Comparison of ENCODE assay signal across 6 cellular contexts in the genomic region with DNA sequence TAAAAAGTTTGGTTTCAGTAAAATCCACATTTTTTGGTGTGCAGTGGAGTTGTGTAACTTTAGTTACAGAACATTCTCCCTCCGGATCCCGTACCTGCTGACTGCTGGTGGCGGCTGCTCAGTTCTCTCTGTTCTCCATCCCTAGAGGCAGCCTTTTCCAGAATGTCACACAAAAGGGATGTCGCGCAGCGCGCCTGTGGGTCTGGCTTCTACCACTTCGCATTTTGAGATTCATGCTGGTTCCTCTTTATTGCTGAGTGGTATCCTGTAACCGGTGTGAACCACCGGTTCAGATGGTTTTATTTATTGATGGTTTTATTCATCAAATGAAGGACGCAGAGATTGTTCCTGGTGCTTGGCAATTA. TPM values are rescaled to one million over a fixed set of nuclear protein-coding genes. Genes with fewer than 3 reads are reported as not detected.
DNase-seq lines count a peak whose midpoint lies in the region; ATAC-seq and TF ChIP-seq lines count a peak whose summit lies in the region.

No MANE protein-coding gene starts in this region.

- no peak overlapping the region for H3K9ac ChIP-seq in H9 (ENCODE audit: extremely low read depth, insufficient read length, low read length)

- H3K4me1 ChIP-seq in H9 (ENCODE audit: insufficient read depth, low read length), result no peaks in the 10 kb centered on the region; the same call in 1 of the 2 replicates
- peaks cover 11 to 19% of the 10 kb centered on the region in 2 donors for H3K4me1 ChIP-seq in naive thymus-derived CD4-positive, alpha-beta T cell (ENCODE audit: control insufficient read depth in 2 of 2, insufficient read depth in 2 of 2, low read length in 2 of 2)

- no peak overlapping the region for H2BK120ac ChIP-seq in H9 (ENCODE audit: low read depth, low read length, poor library complexity, severe bottlenecking)

- DNase-seq in H9, result no peak
- DNase-seq in UCSD-AML1 (lab: John Stamatoyannopoulos, UW; ENCODE audit: unreplicated experiment), result peak; percentile 54
- DNase-seq in naive thymus-derived CD4-positive, alpha-beta T cell, result no peak
- no peak for DNase-seq in NCI-H526 treated with DMSO at 0.1 percent for 48 hours (lab: John Stamatoyannopoulos, UW)
- DNase-seq in DMS114 treated with DMSO at 0.1 percent for 48 hours (lab: John Stamatoyannopoulos, UW; ENCODE audit: unreplicated experiment), result no peak

- H3K23ac ChIP-seq in H9 (ENCODE audit: insufficient read length, low read depth, low read length), result no peak overlapping the region

- no peaks in the 10 kb centered on the region for H3K79me2 ChIP-seq in H9 (ENCODE audit: insufficient read depth, low read length)

- POLR2A ChIA-PET in naive thymus-derived CD4-positive, alpha-beta T cell (lab: Charles Lee), result no interaction called here

- H2AFZ ChIP-seq in H9 (ENCODE audit: low read length), result no peak overlapping the region

- no peaks in the 10 kb centered on the region; a peak in 1 of 5 replicates for H3K9me3 Mint-ChIP-seq in H9
- no peaks in the 10 kb centered on the region for H3K9me3 Mint-ChIP-seq in naive thymus-derived CD4-positive, alpha-beta T cell

- no peak overlapping the region for H2AK5ac ChIP-seq in H9 (ENCODE audit: insufficient read length, low read length)

- peak overlapping the region; percentile 56 for H3K4me2 ChIP-seq in H9 (ENCODE audit: insufficient read depth, insufficient read length, low read length)

- H3K27ac Mint-ChIP-seq in H9, result peak overlapping the region; percentile 18 to 93 (median 63); a peak in 3 of 7 replicates
- peak overlapping the region in 8 of 9 donors; percentile 7 to 79 (median 68) for H3K27ac Mint-ChIP-seq in naive thymus-derived CD4-positive, alpha-beta T cell

- peaks cover 0 to 2% (median 0%) of the 10 kb centered on the region in 3 experiments for H3K36me3 ChIP-seq in naive thymus-derived CD4-positive, alpha-beta T cell (ENCODE audit: control insufficient read depth in 2 of 3, insufficient read depth in 3 of 3, low read length in 3 of 3)

- no peak overlapping the region for H3T11ph ChIP-seq in H9 (ENCODE audit: low read length)

- no peak overlapping the region for H3K14ac ChIP-seq in H9 (ENCODE audit: insufficient read depth, low read length)

- no CpG with 5 or more reads among the region's 11 CpGs for WGBS in H9 (ENCODE audit: extremely low coverage, insufficient read length, low lambda C conversion rate)

- H2BK20ac ChIP-seq in H9 (ENCODE audit: low read depth, low read length, poor library complexity, severe bottlenecking), result no peak overlapping the region

- no peak overlapping the region for H3K4ac ChIP-seq in H9 (ENCODE audit: low read depth, low read length)

- CTCF ChIA-PET in naive thymus-derived CD4-positive, alpha-beta T cell (lab: Charles Lee), result no interaction called here

- H3K56ac ChIP-seq in H9 (ENCODE audit: insufficient read length, low read depth, low read length), result no peak overlapping the region

- H3K23me2 ChIP-seq in H9 (ENCODE audit: insufficient read length, low read depth, low read length, poor library complexity, severe bottlenecking), result peaks cover 14% of the 10 kb centered on the region

- H3K27me3 ChIP-seq in H9 (ENCODE audit: insufficient read depth, low read length), result no peaks in the 10 kb centered on the region
- H3K27me3 ChIP-seq in naive thymus-derived CD4-positive, alpha-beta T cell (ENCODE audit: control insufficient read depth in 2 of 2, insufficient read depth in 2 of 2, low read length in 2 of 2), result no peaks in the 10 kb centered on the region

- no peak overlapping the region for H4K91ac ChIP-seq in H9 (ENCODE audit: insufficient read length, low read depth, low read length)

- H4K20me1 ChIP-seq in H9 (ENCODE audit: control insufficient read depth, insufficient read depth, insufficient read length), result peaks cover 2% of the 10 kb centered on the region

- peaks cover 15% of the 10 kb centered on the region in 2 experiments for H3K4me1 Mint-ChIP-seq in H9
- peaks cover 13 to 24% (median 21%) of the 10 kb centered on the region in 7 donors for H3K4me1 Mint-ChIP-seq in naive thymus-derived CD4-positive, alpha-beta T cell

- H3K9me3 ChIP-seq in H9 (ENCODE audit: control insufficient read depth, low read depth, low read length), result no peaks in the 10 kb centered on the region
- H3K9me3 ChIP-seq in naive thymus-derived CD4-positive, alpha-beta T cell (ENCODE audit: control insufficient read depth in 2 of 3, low read length in 3 of 3), result no peaks in the 10 kb centered on the region

- no peak overlapping the region for H3K27ac ChIP-seq in H9 (ENCODE audit: insufficient read length, low read depth, low read length)
- peak overlapping the region; percentile 63 for H3K27ac ChIP-seq in naive thymus-derived CD4-positive, alpha-beta T cell (ENCODE audit: low read depth, low read length)

- peaks cover 6% of the 10 kb centered on the region for H3K79me1 ChIP-seq in H9 (ENCODE audit: insufficient read depth, low read depth, low read length, poor library complexity, severe bottlenecking)

- no peak overlapping the region for H2BK15ac ChIP-seq in H9 (ENCODE audit: low read depth, low read length)

- ATAC-seq in naive thymus-derived CD4-positive, alpha-beta T cell, result no peak
- no peak for ATAC-seq in HG02763 (IDR thresholded peaks at IDR 0.05; ENCODE audit: unreplicated experiment)

- TF ChIP-seq CTCF in H9 (conservative IDR thresholded peaks at IDR 0.05), result no peak

- no peak overlapping the region for H4K5ac ChIP-seq in H9 (ENCODE audit: insufficient read length, low read depth, low read length)

- H3K27me3 Mint-ChIP-seq in H9 (ENCODE audit: low read depth), result peaks cover 20% of the 10 kb centered on the region
- peaks cover 0 to 8% (median 0%) of the 10 kb centered on the region in 5 donors for H3K27me3 Mint-ChIP-seq in naive thymus-derived CD4-positive, alpha-beta T cell

- intact Hi-C loops in naive thymus-derived CD4-positive, alpha-beta T cell (cut with micrococcal nuclease), result loop anchor here (1.0 to 10.0 kb wide), 12 partner anchors 16 to 1186 kb away; a partner anchor contains a TSS

- peak overlapping the region; percentile 66 to 81 for H3K4me3 Mint-ChIP-seq in H9
- peak overlapping the region; percentile 74 to 89 (median 84) for H3K4me3 Mint-ChIP-seq in naive thymus-derived CD4-positive, alpha-beta T cell

- H2BK12ac ChIP-seq in H9 (ENCODE audit: insufficient read length, low read depth, low read length), result no peak overlapping the region

- no peak overlapping the region for H2BK5ac ChIP-seq in H9 (ENCODE audit: insufficient read length, low read length)

- no peak overlapping the region for H4K8ac ChIP-seq in H9 (replicated peaks; ENCODE audit: insufficient read length, low read depth, low read length)

- H3K4me3 ChIP-seq in naive thymus-derived CD4-positive, alpha-beta T cell (ENCODE audit: low read length), result peak overlapping the region; percentile 52

- H3K18ac ChIP-seq in H9 (ENCODE audit: insufficient read length, low read depth, low read length), result no peak overlapping the region

- H3K36me3 Mint-ChIP-seq in H9 (ENCODE audit: insufficient read depth in 1 of 3, low read depth in 3 of 3), result peaks cover 0 to 11% (median 10%) of the 10 kb centered on the region in 3 experiments
- H3K36me3 Mint-ChIP-seq in naive thymus-derived CD4-positive, alpha-beta T cell, result peaks cover 0 to 10% (median 4%) of the 10 kb centered on the region in 5 donors

RNA-seq across cellular contexts. Expression of a gene that starts 1.0 kb away (rescaled TPM):
- 16.3 and 16.5 TPM in 2 replicates for total RNA-seq in H9 (2021)
- total RNA-seq in naive thymus-derived CD4-positive, alpha-beta T cell, result 10 to 100 TPM in 2 of 5 experiments, 1 to 10 TPM in 3; 8.1 to 13.0 (median 10.0) TPM
- polyA plus RNA-seq in naive thymus-derived CD4-positive, alpha-beta T cell, result 1 to 10 TPM; 2.7 to 7.6 TPM

RNA-seq across cellular contexts. Expression of a gene that starts 15.1 kb away (rescaled TPM):
- 36.2 and 38.8 TPM in 2 replicates for total RNA-seq in H9 (2021)
- total RNA-seq in naive thymus-derived CD4-positive, alpha-beta T cell, result 100 to 1,000 TPM in 2 of 5 experiments, 10 to 100 TPM in 3; 52.6 to 115 (median 90.0) TPM
- 1 to 10 TPM; 3.2 to 5.3 TPM for polyA plus RNA-seq in naive thymus-derived CD4-positive, alpha-beta T cell

RNA-seq across cellular contexts. Expression of a gene that starts 15.4 kb away (rescaled TPM):
- total RNA-seq in H9 (2021), result 53.1 and 60.1 TPM in 2 replicates
- 10 to 100 TPM; 34.2 to 45.6 (median 43.5) TPM for total RNA-seq in naive thymus-derived CD4-positive, alpha-beta T cell
- 10 to 100 TPM; 60.4 to 85.9 TPM for polyA plus RNA-seq in naive thymus-derived CD4-positive, alpha-beta T cell

RNA-seq across cellular contexts. Expression of a gene that starts 57.7 kb away (rescaled TPM):
- total RNA-seq in H9 (2021), result 2.3 and 2.4 TPM in 2 replicates
- total RNA-seq in naive thymus-derived CD4-positive, alpha-beta T cell, result 10 to 100 TPM in 1 of 5 experiments, 1 to 10 TPM in 2, under 1 TPM in 2; 0.46 to 10.4 (median 1.4) TPM
- not detected for polyA plus RNA-seq in naive thymus-derived CD4-positive, alpha-beta T cell

RNA-seq across cellular contexts. Expression of a gene that starts 58.4 kb away (rescaled TPM):
- not detected in 2 replicates for total RNA-seq in H9 (2021)
- not detected for total RNA-seq in naive thymus-derived CD4-positive, alpha-beta T cell
- not detected for polyA plus RNA-seq in naive thymus-derived CD4-positive, alpha-beta T cell
